In the genomic region with DNA sequence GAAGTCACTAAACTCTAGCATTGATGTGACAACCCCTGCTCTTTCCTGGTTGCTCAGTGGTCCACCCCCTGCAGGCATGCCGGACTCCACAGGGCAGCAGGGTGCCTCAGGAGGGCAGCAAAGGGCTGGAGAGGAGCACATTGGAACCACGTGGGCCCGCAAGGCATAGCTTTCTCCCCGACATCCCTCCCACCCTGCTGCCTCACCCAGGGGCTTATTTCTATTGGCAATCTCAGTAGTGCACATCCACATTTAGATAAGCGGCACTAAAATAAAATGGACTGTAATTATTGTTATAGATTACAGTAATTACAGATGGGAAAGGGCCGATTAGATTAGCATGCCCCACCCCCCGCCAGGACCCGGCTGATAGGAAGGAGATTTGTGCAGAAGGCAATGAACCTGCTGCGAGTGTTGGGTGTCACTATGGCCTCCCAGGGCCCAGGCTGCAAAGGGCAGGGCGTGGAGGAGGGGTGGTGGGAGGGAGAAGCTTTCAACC, we compare ENCODE assay signal across 11 cellular contexts.
DNase-seq lines count a peak whose midpoint lies in the region; ATAC-seq and TF ChIP-seq lines count a peak whose summit lies in the region.
"Had no signal": no experiment of that assay in that cellular context is flagged by ENCODE, and none has a peak within 500 bp of the region (broad histone marks: within the 10 kb centered on the region; RNA-seq: fewer than 3 reads in every experiment).

No MANE protein-coding gene starts in this region.

- TF ChIP-seq CTCF in LNCaP clone FGC (IDR thresholded peaks at IDR 0.05; ENCODE audit: control insufficient read depth, extremely low read depth, insufficient read depth) = peak; percentile 30
- TF ChIP-seq CTCF in VCaP (conservative IDR thresholded peaks at IDR 0.05) = peak; percentile 51
- TF ChIP-seq CTCF in liver (IDR thresholded peaks at IDR 0.05; ENCODE audit: low read depth, low read length, missing input control) = peak; percentile 53
- no peak for TF ChIP-seq CTCF in colonic mucosa (IDR thresholded peaks at IDR 0.05)

- DNase-seq in DMS53 (lab: John Stamatoyannopoulos, UW) = peak; percentile 65
- no peak for DNase-seq in DMS53 treated with DMSO at 0.1 percent for 48 hours (lab: John Stamatoyannopoulos, UW; ENCODE audit: unreplicated experiment)
- no peak for DNase-seq in LNCaP clone FGC (ENCODE audit: low read depth)
- no peak for DNase-seq in SIG-M5 (lab: John Stamatoyannopoulos, UW)
- no peak for DNase-seq in colonic mucosa
- DNase-seq: NCI-H2081 treated with DMSO at 0.1 percent for 48 hours; stimulated activated CD4-positive, alpha-beta T cell treated with anti-CD3 and anti-CD28 coated beads, Interleukin-4, amount 100 ng/mL, for 4 hours; trophoblast cell had no signal

- H3K9ac ChIP-seq in liver (ENCODE audit: low read depth in 1 of 2, low read length in 2 of 2) = no peak overlapping the region
- no peak overlapping the region for H3K9ac ChIP-seq in colonic mucosa (ENCODE audit: low read depth in 2 of 2, low read length in 2 of 2)

- no peaks in the 10 kb centered on the region for H3K36me3 ChIP-seq in liver (ENCODE audit: control insufficient read depth in 4 of 4, insufficient read depth in 3 of 4, low read depth in 1 of 4, low read length in 3 of 4)
- no peaks in the 10 kb centered on the region for H3K36me3 ChIP-seq in colonic mucosa

- WGBS in liver = 39% methylated on average over 10 of the region's 10 CpGs

- H3K27me3 ChIP-seq in liver (ENCODE audit: control insufficient read depth in 4 of 4, insufficient read depth in 4 of 4, low read length in 3 of 4) = no peaks in the 10 kb centered on the region
- H3K27me3 ChIP-seq in colonic mucosa = no peaks in the 10 kb centered on the region

- no peak for ATAC-seq in HG03442 (IDR thresholded peaks at IDR 0.05; ENCODE audit: unreplicated experiment)

- H3K4me3 ChIP-seq in LNCaP clone FGC (ENCODE audit: low read depth, low read length) = no peak overlapping the region
- no peak overlapping the region for H3K4me3 ChIP-seq in liver (ENCODE audit: low read depth in 1 of 3, low read length in 3 of 3)
- H3K4me3 ChIP-seq in colonic mucosa = no peak overlapping the region

- H3K9me3 ChIP-seq in liver (ENCODE audit: control insufficient read depth in 4 of 4, low read length in 3 of 4) = no peaks in the 10 kb centered on the region
- H3K9me3 ChIP-seq in colonic mucosa = no peaks in the 10 kb centered on the region

- peak; percentile 73 to 78 for TF ChIP-seq RAD21 in liver (IDR thresholded peaks at IDR 0.05)

- H3K4me1 ChIP-seq in liver (ENCODE audit: control insufficient read depth in 4 of 4, insufficient read depth in 4 of 4, low read length in 3 of 4) (peaks cover 0 to 16% (median 11%) of the 10 kb centered on the region in 4 donors), colonic mucosa (no peaks in the 10 kb centered on the region)

- intact Hi-C loops in colonic mucosa (cut with DNase I) = no loop called here

- H3K27ac ChIP-seq in VCaP = no peak overlapping the region
- no peak overlapping the region for H3K27ac ChIP-seq in liver (ENCODE audit: low read depth in 1 of 2, low read length in 2 of 2)
- no peak overlapping the region for H3K27ac ChIP-seq in colonic mucosa

TF ChIP-seq in liver, 16 proteins besides CTCF, POLR2A, EP300 and RAD21:
- TF ChIP-seq, protein P1, sequence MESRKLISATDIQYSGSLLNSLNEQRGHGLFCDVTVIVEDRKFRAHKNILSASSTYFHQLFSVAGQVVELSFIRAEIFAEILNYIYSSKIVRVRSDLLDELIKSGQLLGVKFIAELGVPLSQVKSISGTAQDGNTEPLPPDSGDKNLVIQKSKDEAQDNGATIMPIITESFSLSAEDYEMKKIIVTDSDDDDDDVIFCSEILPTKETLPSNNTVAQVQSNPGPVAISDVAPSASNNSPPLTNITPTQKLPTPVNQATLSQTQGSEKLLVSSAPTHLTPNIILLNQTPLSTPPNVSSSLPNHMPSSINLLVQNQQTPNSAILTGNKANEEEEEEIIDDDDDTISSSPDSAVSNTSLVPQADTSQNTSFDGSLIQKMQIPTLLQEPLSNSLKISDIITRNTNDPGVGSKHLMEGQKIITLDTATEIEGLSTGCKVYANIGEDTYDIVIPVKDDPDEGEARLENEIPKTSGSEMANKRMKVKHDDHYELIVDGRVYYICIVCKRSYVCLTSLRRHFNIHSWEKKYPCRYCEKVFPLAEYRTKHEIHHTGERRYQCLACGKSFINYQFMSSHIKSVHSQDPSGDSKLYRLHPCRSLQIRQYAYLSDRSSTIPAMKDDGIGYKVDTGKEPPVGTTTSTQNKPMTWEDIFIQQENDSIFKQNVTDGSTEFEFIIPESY (IDR thresholded peaks at IDR 0.05) = no peak
- TF ChIP-seq HNF4A (conservative IDR thresholded peaks at IDR 0.05) (no peak), GABPA (IDR thresholded peaks at IDR 0.05 in 1 of 2, conservative IDR thresholded peaks at IDR 0.05 in 1 of 2) (no peak), FOXA1 (IDR thresholded peaks at IDR 0.05) (no peak), YY1 (IDR thresholded peaks at IDR 0.05) (no peak), SP1 (IDR thresholded peaks at IDR 0.05) (no peak), RXRA (IDR thresholded peaks at IDR 0.05) (no peak), JUND (IDR thresholded peaks at IDR 0.05) (no peak), FOXA2 (IDR thresholded peaks at IDR 0.05) (no peak), HNF4G (IDR thresholded peaks at IDR 0.05) (no peak), NR2F2 (IDR thresholded peaks at IDR 0.05) (no peak), TAF1 (conservative IDR thresholded peaks at IDR 0.05) (no peak), EGR1 (IDR thresholded peaks at IDR 0.05; ENCODE audit: low read depth in 2 of 2) (no peak)
- TF ChIP-seq, protein P2, sequence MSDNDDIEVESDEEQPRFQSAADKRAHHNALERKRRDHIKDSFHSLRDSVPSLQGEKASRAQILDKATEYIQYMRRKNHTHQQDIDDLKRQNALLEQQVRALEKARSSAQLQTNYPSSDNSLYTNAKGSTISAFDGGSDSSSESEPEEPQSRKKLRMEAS (IDR thresholded peaks at IDR 0.05) = no peak
- TF ChIP-seq, protein P3, sequence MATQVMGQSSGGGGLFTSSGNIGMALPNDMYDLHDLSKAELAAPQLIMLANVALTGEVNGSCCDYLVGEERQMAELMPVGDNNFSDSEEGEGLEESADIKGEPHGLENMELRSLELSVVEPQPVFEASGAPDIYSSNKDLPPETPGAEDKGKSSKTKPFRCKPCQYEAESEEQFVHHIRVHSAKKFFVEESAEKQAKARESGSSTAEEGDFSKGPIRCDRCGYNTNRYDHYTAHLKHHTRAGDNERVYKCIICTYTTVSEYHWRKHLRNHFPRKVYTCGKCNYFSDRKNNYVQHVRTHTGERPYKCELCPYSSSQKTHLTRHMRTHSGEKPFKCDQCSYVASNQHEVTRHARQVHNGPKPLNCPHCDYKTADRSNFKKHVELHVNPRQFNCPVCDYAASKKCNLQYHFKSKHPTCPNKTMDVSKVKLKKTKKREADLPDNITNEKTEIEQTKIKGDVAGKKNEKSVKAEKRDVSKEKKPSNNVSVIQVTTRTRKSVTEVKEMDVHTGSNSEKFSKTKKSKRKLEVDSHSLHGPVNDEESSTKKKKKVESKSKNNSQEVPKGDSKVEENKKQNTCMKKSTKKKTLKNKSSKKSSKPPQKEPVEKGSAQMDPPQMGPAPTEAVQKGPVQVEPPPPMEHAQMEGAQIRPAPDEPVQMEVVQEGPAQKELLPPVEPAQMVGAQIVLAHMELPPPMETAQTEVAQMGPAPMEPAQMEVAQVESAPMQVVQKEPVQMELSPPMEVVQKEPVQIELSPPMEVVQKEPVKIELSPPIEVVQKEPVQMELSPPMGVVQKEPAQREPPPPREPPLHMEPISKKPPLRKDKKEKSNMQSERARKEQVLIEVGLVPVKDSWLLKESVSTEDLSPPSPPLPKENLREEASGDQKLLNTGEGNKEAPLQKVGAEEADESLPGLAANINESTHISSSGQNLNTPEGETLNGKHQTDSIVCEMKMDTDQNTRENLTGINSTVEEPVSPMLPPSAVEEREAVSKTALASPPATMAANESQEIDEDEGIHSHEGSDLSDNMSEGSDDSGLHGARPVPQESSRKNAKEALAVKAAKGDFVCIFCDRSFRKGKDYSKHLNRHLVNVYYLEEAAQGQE (IDR thresholded peaks at IDR 0.05) = no peak
- TF ChIP-seq, protein P4, sequence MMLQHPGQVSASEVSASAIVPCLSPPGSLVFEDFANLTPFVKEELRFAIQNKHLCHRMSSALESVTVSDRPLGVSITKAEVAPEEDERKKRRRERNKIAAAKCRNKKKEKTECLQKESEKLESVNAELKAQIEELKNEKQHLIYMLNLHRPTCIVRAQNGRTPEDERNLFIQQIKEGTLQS (IDR thresholded peaks at IDR 0.05) = no peak
